In the genomic region with DNA sequence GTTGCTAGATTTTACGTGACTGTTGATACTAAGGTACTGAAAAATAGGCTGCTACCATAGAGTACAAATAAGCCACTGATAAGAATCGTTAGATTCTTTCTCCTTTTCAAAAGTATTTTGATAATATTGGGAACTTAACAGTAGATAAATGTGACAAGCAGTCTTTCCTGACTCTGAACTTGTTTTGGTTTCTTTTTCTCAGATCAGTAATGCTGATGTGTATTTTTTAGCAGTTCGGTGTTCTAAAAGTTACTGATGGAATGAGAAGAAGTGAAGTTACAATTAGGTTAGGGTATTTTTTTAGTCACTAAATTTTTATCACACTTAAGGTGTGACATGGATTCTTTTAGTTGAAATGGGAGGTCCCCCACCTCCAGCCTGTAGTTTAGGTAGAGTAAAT, we compare ENCODE assay signal across 9 cellular contexts. TPM values are rescaled to one million over a fixed set of nuclear protein-coding genes. Genes with fewer than 3 reads are reported as not detected.
DNase-seq lines count a peak whose midpoint lies in the region; ATAC-seq and TF ChIP-seq lines count a peak whose summit lies in the region.
"Had no signal": no experiment of that assay in that cellular context is flagged by ENCODE, and none has a peak within 500 bp of the region (broad histone marks: within the 10 kb centered on the region; RNA-seq: fewer than 3 reads in every experiment).

No MANE protein-coding gene starts in this region.

- peak; percentile 15 for DNase-seq in GM20000 (ENCODE audit: low spot score)
- no peak for DNase-seq in T-cell
- DNase-seq in fibroblast of peridontal ligament (ENCODE audit: extremely low read depth), result peak; percentile 21
- no peak for DNase-seq in skeletal muscle cell (ENCODE audit: low read depth)
- no peak for DNase-seq in DMS114 treated with DMSO at 0.1 percent for 48 hours (lab: John Stamatoyannopoulos, UW; ENCODE audit: unreplicated experiment)
- DNase-seq in CD1c-positive myeloid dendritic cell (ENCODE audit: extremely low spot score), result no peak
- no peak for DNase-seq in activated gamma-delta T cell treated with Interleukin-2 at 50 U/mL for 16 hours
- DNase-seq in stimulated activated naive CD4-positive, alpha-beta T cell treated with Interleukin-2 at 50 U/mL for 16 hours (lab: John Stamatoyannopoulos, UW), result no peak
- DNase-seq: midbrain had no signal

- no peaks in the 10 kb centered on the region for H3K27me3 Mint-ChIP-seq in T-cell

- H3K9me3 Mint-ChIP-seq in T-cell, result no peaks in the 10 kb centered on the region

- peak overlapping the region; percentile 89 for H3K4me3 ChIP-seq in skeletal muscle cell (ENCODE audit: low read depth, low read length)

- no peak for ATAC-seq in T-cell (replicated peaks in 1 of 4)

- TF ChIP-seq CTCF in GM20000 (IDR thresholded peaks at IDR 0.05; ENCODE audit: extremely low read depth, missing control alignments), result no peak

- H3K27ac Mint-ChIP-seq in T-cell, result peak overlapping the region; percentile 78 to 81

- H3K36me3 Mint-ChIP-seq in T-cell, result peaks cover 26% of the 10 kb centered on the region

- POLR2A ChIA-PET in T-cell (lab: Charles Lee), result interaction anchor here in 1 of 2 donors (0.9 kb wide), 1 partner anchor 11 kb away, joined by 3 read pairs; no protein-coding TSS in a partner anchor

- H3K4me1 Mint-ChIP-seq in T-cell, result peaks cover 53 to 60% (median 55%) of the 10 kb centered on the region in 3 donors

- CTCF ChIA-PET in T-cell (lab: Charles Lee), result interaction anchor here (0.6 to 3.1 kb wide), 3 partner anchors 25 to 667 kb away, joined by 3 to 11 read pairs (median 4); a partner anchor contains a TSS

- peak overlapping the region; percentile 88 to 99 (median 91) for H3K4me3 Mint-ChIP-seq in T-cell

RNA-seq across cellular contexts. Expression of a gene that starts 2.2 kb away (rescaled TPM):
- total RNA-seq in T-cell, result 100 to 1,000 TPM in 2 of 5 donors, 10 to 100 TPM in 3; 80.5 to 130 (median 91.9) TPM

Comparison
In these comparisons a context has a peak if more than half of its experiments do, and no peak if none do; other contexts are left out.
1. DNase-seq: peak in GM20000 (single experiment) and fibroblast of peridontal ligament (single experiment); none in T-cell (0 of 34), skeletal muscle cell (single experiment), DMS114 treated with DMSO at 0.1 percent for 48 hours (single experiment), CD1c-positive myeloid dendritic cell (single experiment), activated gamma-delta T cell treated with Interleukin-2 at 50 U/mL for 16 hours (single experiment) and stimulated activated naive CD4-positive, alpha-beta T cell treated with Interleukin-2 at 50 U/mL for 16 hours (single experiment).